Comparison of ENCODE assay signal across 10 cellular contexts in the genomic region with DNA sequence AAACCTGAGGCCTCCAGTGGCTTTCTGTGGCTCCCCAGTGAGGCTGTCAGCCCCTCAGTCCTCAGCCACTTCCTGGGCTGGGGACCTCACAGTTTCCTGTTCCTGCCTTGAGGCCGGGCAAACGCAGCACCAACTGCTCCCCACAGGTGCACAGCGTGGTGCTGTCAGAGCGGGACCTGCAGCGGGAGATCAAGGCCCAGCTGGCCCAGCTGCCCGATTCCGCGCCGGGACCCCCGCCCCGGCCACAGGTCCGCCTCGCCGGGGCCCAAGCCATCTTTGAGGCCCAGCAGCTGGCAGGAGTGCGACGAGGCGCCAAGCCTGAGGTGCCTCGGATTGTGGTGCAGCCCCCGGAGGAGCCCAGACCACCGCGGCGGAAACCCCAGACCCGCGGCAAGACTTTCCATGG. TPM values are rescaled to one million over a fixed set of nuclear protein-coding genes. Genes with fewer than 3 reads are reported as not detected.
DNase-seq lines count a peak whose midpoint lies in the region; ATAC-seq, FAIRE-seq and TF ChIP-seq lines count a peak whose summit lies in the region.
"Had no signal": no experiment of that assay in that cellular context is flagged by ENCODE, and none has a peak within 500 bp of the region (broad histone marks: within the 10 kb centered on the region; RNA-seq: fewer than 3 reads in every experiment).

No MANE protein-coding gene starts in this region.

- H3K27me3 ChIP-seq in BLaER1 treated with 17β-estradiol and CSF1 and Interleukin-3, amounts not matched to agents 10 nM and 100 nM: peaks cover 5 to 16% (median 10%) of the 10 kb centered on the region in 11 experiments
- H3K27me3 ChIP-seq in esophagus squamous epithelium: peaks cover 0 to 84% (median 0%) of the 10 kb centered on the region in 4 donors
- H3K27me3 ChIP-seq: cardiac muscle cell had no signal

- intact Hi-C loops in esophagus squamous epithelium (cut with DNase I): no loop called here

- peak; percentile 51 for DNase-seq in activated CD4-positive, CD25-positive, alpha-beta regulatory T cell treated with anti-CD3 and anti-CD28 coated beads, Interleukin-2, amount 50 U/mL, for 16 hours (ENCODE audit: low read depth, low spot score)
- DNase-seq in esophagus squamous epithelium (lab: John Stamatoyannopoulos, UW) (no peak), RWPE1 (ENCODE audit: low spot score) (no peak), NCI-H2107 treated with DMSO at 0.1 percent for 48 hours (lab: John Stamatoyannopoulos, UW; ENCODE audit: unreplicated experiment) (no peak), NCI-H2081 treated with DMSO at 0.1 percent for 48 hours (lab: John Stamatoyannopoulos, UW) (no peak), D721Med (ENCODE audit: insufficient read length, low spot score) (no peak)

- no peak for FAIRE-seq in D721Med (lab: Jason Lieb, UNC)

- H3K27ac ChIP-seq in BLaER1 treated with 17β-estradiol and CSF1 and Interleukin-3, amounts not matched to agents 10 nM and 100 nM: peak overlapping the region; percentile 48 to 87 (median 74); a peak in 21 of 22 replicates
- H3K27ac ChIP-seq in esophagus squamous epithelium: peak overlapping the region in 2 of 4 donors; percentile 45 to 65
- H3K27ac ChIP-seq in RWPE1: no peak overlapping the region
- H3K27ac ChIP-seq: cardiac muscle cell had no signal

- no peak for TF ChIP-seq CTCF in esophagus squamous epithelium (IDR thresholded peaks at IDR 0.05)
- TF ChIP-seq CTCF in RWPE1 (conservative IDR thresholded peaks at IDR 0.05; ENCODE audit: low read depth): no peak
- TF ChIP-seq CTCF in D721Med (IDR thresholded peaks at IDR 0.05; ENCODE audit: insufficient read depth, missing control alignments): no peak

- peaks cover 0 to 10% (median 0%) of the 10 kb centered on the region in 11 experiments; a peak in 2 of 22 replicates for H3K36me3 ChIP-seq in BLaER1 treated with 17β-estradiol and CSF1 and Interleukin-3, amounts not matched to agents 10 nM and 100 nM
- no peaks in the 10 kb centered on the region for H3K36me3 ChIP-seq in esophagus squamous epithelium
- H3K36me3 ChIP-seq: cardiac muscle cell had no signal

- H3K9me3 ChIP-seq in BLaER1 treated with 17β-estradiol and CSF1 and Interleukin-3, amounts not matched to agents 10 nM and 100 nM (replicated peaks in 1 of 11): no peaks in the 10 kb centered on the region
- H3K9me3 ChIP-seq in esophagus squamous epithelium: no peaks in the 10 kb centered on the region

- H4K20me1 ChIP-seq in BLaER1 treated with 17β-estradiol and CSF1 and Interleukin-3, amounts not matched to agents 10 nM and 100 nM: peaks cover 0 to 57% (median 5%) of the 10 kb centered on the region in 11 experiments; a peak in 10 of 22 replicates

- peak; percentile 49 for ATAC-seq in GM21576 (IDR thresholded peaks at IDR 0.05; ENCODE audit: unreplicated experiment)

- TF ChIP-seq POLR2A in esophagus squamous epithelium (IDR thresholded peaks at IDR 0.05): peak in 1 of 4 donors; percentile 40

- CTCF ChIA-PET in RWPE1 (lab: Yijun Ruan, JAX): no interaction called here

- POLR2A ChIA-PET in RWPE1 (lab: Yijun Ruan, JAX; ENCODE audit: low non-redundant PET): no interaction called here

- peak overlapping the region in 9 of 10 experiments; percentile 13 to 57 (median 48); a peak in 15 of 20 replicates for H3K4me3 ChIP-seq in BLaER1 treated with 17β-estradiol and CSF1 and Interleukin-3, amounts not matched to agents 10 nM and 100 nM
- H3K4me3 ChIP-seq in esophagus squamous epithelium: peak overlapping the region in 3 of 4 donors; percentile 13 to 48 (median 13)
- H3K4me3 ChIP-seq: cardiac muscle cell had no signal

- peak overlapping the region; percentile 48 to 77 (median 67); a peak in 21 of 22 replicates for H3K9ac ChIP-seq in BLaER1 treated with 17β-estradiol and CSF1 and Interleukin-3, amounts not matched to agents 10 nM and 100 nM

- H3K4me1 ChIP-seq in BLaER1 treated with 17β-estradiol and CSF1 and Interleukin-3, amounts not matched to agents 10 nM and 100 nM: peaks cover 70 to 100% (median 96%) of the 10 kb centered on the region in 10 experiments
- H3K4me1 ChIP-seq in esophagus squamous epithelium: peaks cover 0 to 52% (median 0%) of the 10 kb centered on the region in 3 donors

- 40 to 100% methylated on average over 1 to 2 of the region's 24 CpGs for WGBS in esophagus squamous epithelium, 2 donors

- peak overlapping the region; percentile 77 to 100 (median 98) for H3K4me2 ChIP-seq in BLaER1 treated with 17β-estradiol and CSF1 and Interleukin-3, amounts not matched to agents 10 nM and 100 nM

RNA-seq across cellular contexts. Expression of gene TBC1D10C, which starts 5.4 kb away (rescaled TPM):
- total RNA-seq in esophagus squamous epithelium: 1 to 10 TPM; 1.7 to 7.2 (median 3.5) TPM
- total RNA-seq: cardiac muscle cell, osteocyte had no signal

RNA-seq across cellular contexts. Expression of gene CARNS1, which starts 6.2 kb away (rescaled TPM):
- total RNA-seq in esophagus squamous epithelium: under 1 TPM; 0.09 to 0.76 (median 0.25) TPM

RNA-seq across cellular contexts. Expression of gene PPP1CA, which starts 7.6 kb away (rescaled TPM):
- 100 to 1,000 TPM; 146 to 202 (median 185) TPM for total RNA-seq in esophagus squamous epithelium

RNA-seq across cellular contexts. Expression of gene RAD9A, which starts 17.5 kb away (rescaled TPM):
- total RNA-seq in esophagus squamous epithelium: 10 to 100 TPM; 10.6 to 18.3 (median 12.7) TPM

RNA-seq across cellular contexts. Expression of gene RPS6KB2, which starts 19.0 kb away (rescaled TPM):
- 100 to 1,000 TPM in 3 of 4 donors, 10 to 100 TPM in 1; 67.5 to 121 (median 113) TPM for total RNA-seq in esophagus squamous epithelium
